In the genomic region with DNA sequence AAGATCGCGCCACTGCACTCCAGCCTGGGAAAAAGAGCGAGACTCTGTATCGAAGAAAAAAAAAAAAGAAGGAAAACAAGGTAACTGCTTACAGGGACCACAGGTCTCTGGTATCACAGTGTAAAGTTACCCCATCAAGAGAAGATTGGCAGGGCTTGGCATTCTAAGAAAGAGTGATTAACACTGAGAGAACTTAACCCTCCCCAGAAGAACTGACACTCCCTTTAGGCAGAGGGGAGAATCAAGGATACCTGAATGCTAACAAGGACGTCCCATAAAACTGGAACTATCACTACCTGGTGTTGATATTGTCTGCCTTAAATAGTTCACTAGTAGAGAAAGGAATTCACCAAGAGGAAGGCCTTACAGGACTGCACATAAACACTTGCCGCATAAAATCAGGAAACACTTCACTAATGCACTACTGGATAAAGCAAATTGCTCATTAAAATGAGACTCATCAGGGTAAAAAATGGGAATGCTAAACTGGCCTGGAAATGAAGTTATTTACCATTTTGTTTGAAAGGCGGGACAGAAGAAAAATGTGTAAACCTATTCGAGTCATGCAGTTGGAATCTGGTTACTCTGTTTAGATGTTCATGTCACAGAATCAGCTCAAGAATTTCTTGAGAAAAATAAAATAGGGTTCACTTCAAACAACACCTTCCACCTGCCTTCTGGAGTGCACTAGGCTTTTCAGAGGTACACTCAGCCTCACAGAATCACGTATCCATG, we compare ENCODE assay signal across 14 cellular contexts.
A peak's percentile ranks its signal among the peaks of the same experiment; 100 is the strongest.
DNase-seq lines count a peak whose midpoint lies in the region; ATAC-seq, FAIRE-seq and TF ChIP-seq lines count a peak whose summit lies in the region.
"Had no signal": no experiment of that assay in that cellular context is flagged by ENCODE, and none has a peak within 500 bp of the region (broad histone marks: within the 10 kb centered on the region; RNA-seq: fewer than 3 reads in every experiment).

No MANE protein-coding gene starts in this region.

- H2AFZ ChIP-seq in GM23248 (no peak overlapping the region), astrocyte (ENCODE audit: low read depth, low read length) (no peak overlapping the region)

- H3K4me2 ChIP-seq in GM23248 (ENCODE audit: unreplicated experiment) (no peak overlapping the region), astrocyte (ENCODE audit: low read length) (peak overlapping the region; percentile 39)

- H3K4me3 ChIP-seq in GM23248 (no peak overlapping the region), astrocyte (ENCODE audit: insufficient read depth, low read depth, low read length) (no peak overlapping the region), mucosa of rectum (ENCODE audit: low read length in 2 of 2) (peak overlapping the region; percentile 33 to 47), heart left ventricle (no peak overlapping the region)
- H3K4me3 ChIP-seq: coronary artery had no signal

- TF ChIP-seq CTCF in astrocyte (IDR thresholded peaks at IDR 0.05; ENCODE audit: insufficient read depth, low read depth, low read length) (no peak), heart left ventricle (IDR thresholded peaks at IDR 0.05) (no peak)

- H3K9me2 ChIP-seq in GM23248 (ENCODE audit: insufficient read depth) = no peaks in the 10 kb centered on the region

- H4K20me1 ChIP-seq in GM23248 (ENCODE audit: insufficient read depth) (no peaks in the 10 kb centered on the region; the same call in 1 of the 2 replicates), astrocyte (ENCODE audit: insufficient read depth, low read length) (peaks cover 52% of the 10 kb centered on the region)

- no peaks in the 10 kb centered on the region for H3K9me3 ChIP-seq in GM23248 (ENCODE audit: low read depth)
- no peaks in the 10 kb centered on the region for H3K9me3 ChIP-seq in astrocyte (ENCODE audit: insufficient read depth, low read depth, low read length)
- no peaks in the 10 kb centered on the region for H3K9me3 ChIP-seq in mucosa of rectum (ENCODE audit: control insufficient read depth in 2 of 2, low read length in 2 of 2)
- H3K9me3 ChIP-seq in heart left ventricle = no peaks in the 10 kb centered on the region

- H3K36me3 ChIP-seq in GM23248 (ENCODE audit: low read depth) (no peaks in the 10 kb centered on the region), astrocyte (ENCODE audit: insufficient read depth, low read length) (no peaks in the 10 kb centered on the region), mucosa of rectum (ENCODE audit: control insufficient read depth in 2 of 2, insufficient read depth in 2 of 2, low read length in 2 of 2) (no peaks in the 10 kb centered on the region), heart left ventricle (no peaks in the 10 kb centered on the region)

- peaks cover 30% of the 10 kb centered on the region for H3K4me1 Mint-ChIP-seq in astrocyte (ENCODE audit: low read depth, unreplicated experiment)

- WGBS in GM23248 (ENCODE audit: low coverage in 1 of 2, low lambda C conversion rate in 2 of 2, missing lambda C conversion rate in 2 of 2), 2 experiments = 90 to 93% methylated on average over 9 of the region's 9 CpGs
- WGBS in heart left ventricle, 4 donors = 86 to 93% (median 89%) methylated on average over 9 of the region's 9 CpGs

- H3K79me2 ChIP-seq in GM23248 (ENCODE audit: insufficient read depth) = peaks cover 50% of the 10 kb centered on the region
- H3K79me2 ChIP-seq in astrocyte (ENCODE audit: insufficient read depth, low read length) = peaks cover 79% of the 10 kb centered on the region

- no peak overlapping the region for H3K27ac ChIP-seq in GM23248
- H3K27ac ChIP-seq in astrocyte (ENCODE audit: low read depth, low read length) = peak overlapping the region; percentile 33
- H3K27ac ChIP-seq in mucosa of rectum (ENCODE audit: low read depth in 2 of 2, low read length in 2 of 2) = peak overlapping the region; percentile 59 to 80
- no peak overlapping the region for H3K27ac ChIP-seq in heart left ventricle
- H3K27ac ChIP-seq: coronary artery had no signal

- no peaks in the 10 kb centered on the region for H3K27me3 Mint-ChIP-seq in astrocyte (ENCODE audit: low read depth, unreplicated experiment)

- H3K36me3 Mint-ChIP-seq in astrocyte (ENCODE audit: low read depth, unreplicated experiment) = peaks cover 6% of the 10 kb centered on the region

- H3K9ac ChIP-seq in GM23248 (no peak overlapping the region), astrocyte (ENCODE audit: low read length) (no peak overlapping the region), mucosa of rectum (ENCODE audit: low read depth in 1 of 2, low read length in 2 of 2) (peak overlapping the region in 1 of 2 donors; percentile 22)

- DNase-seq in AG08396 (ENCODE audit: low spot score) (peak; percentile 24), GM23248 (peak; percentile 25), astrocyte (ENCODE audit: low read depth) (peak; percentile 62), heart left ventricle (no peak), dedifferentiated amniotic fluid mesenchymal stem cell (ENCODE audit: extremely low spot score) (no peak), urothelium cell line (ENCODE audit: low spot score) (no peak)
- DNase-seq: COR-L47, left cardiac atrium, NCI-H1105, NCI-H524 treated with DMSO at 0.1 percent for 48 hours, SHP77 treated with DMSO at 0.1 percent for 48 hours had no signal

- TF ChIP-seq POLR2A in heart left ventricle (IDR thresholded peaks at IDR 0.05) = no peak

- H3K4me3 Mint-ChIP-seq in astrocyte (ENCODE audit: unreplicated experiment) = no peak overlapping the region

- FAIRE-seq in astrocyte (lab: Jason Lieb, UNC) = no peak
- FAIRE-seq in urothelium cell line (lab: Jason Lieb, UNC) = no peak

- intact Hi-C loops in heart left ventricle (cut with DNase I) = loop anchor here in 1 of 10 donors (2.0 kb wide), 1 partner anchor 23 kb away; no protein-coding TSS in a partner anchor

- in situ Hi-C loops in GM23248 (cut with MboI) = no loop called here

- H3K27me3 ChIP-seq in GM23248 (replicated peaks; ENCODE audit: insufficient read depth) (no peaks in the 10 kb centered on the region), astrocyte (ENCODE audit: insufficient read depth, low read length) (no peaks in the 10 kb centered on the region), mucosa of rectum (ENCODE audit: control insufficient read depth in 2 of 2, insufficient read depth in 2 of 2, low read length in 2 of 2) (no peaks in the 10 kb centered on the region), heart left ventricle (no peaks in the 10 kb centered on the region)

- H3K4me1 ChIP-seq in GM23248 (ENCODE audit: insufficient read depth) (peaks cover 10% of the 10 kb centered on the region), astrocyte (ENCODE audit: insufficient read depth, low read length) (peaks cover 15% of the 10 kb centered on the region), mucosa of rectum (ENCODE audit: control insufficient read depth in 2 of 2, insufficient read depth in 2 of 2, low read length in 2 of 2) (peaks cover 3 to 17% of the 10 kb centered on the region in 2 donors), heart left ventricle (peaks cover 0 to 20% (median 4%) of the 10 kb centered on the region in 12 donors)

- no peaks in the 10 kb centered on the region for H3K9me3 Mint-ChIP-seq in astrocyte (ENCODE audit: unreplicated experiment)

- H3K27ac Mint-ChIP-seq in astrocyte (ENCODE audit: unreplicated experiment) = peak overlapping the region; percentile 70

- H3F3A ChIP-seq in GM23248 (ENCODE audit: insufficient read depth) = peaks cover 8% of the 10 kb centered on the region

- ATAC-seq in heart left ventricle (no peak), GM18867 (IDR thresholded peaks at IDR 0.05; ENCODE audit: unreplicated experiment) (no peak)

Comparison
In these comparisons a context has a peak if more than half of its experiments do, and no peak if none do; other contexts are left out.
1. DNase-seq: peak in AG08396 (single experiment), GM23248 (single experiment) and astrocyte (single experiment); none in heart left ventricle (0 of 5), dedifferentiated amniotic fluid mesenchymal stem cell (single experiment) and urothelium cell line (single experiment).
2. H3K27ac ChIP-seq: peak in astrocyte (single experiment) and mucosa of rectum (2 of 2); none in GM23248 (single experiment) and heart left ventricle (0 of 12).
3. H3K4me3 ChIP-seq: peak in mucosa of rectum (2 of 2); none in GM23248 (single experiment), astrocyte (single experiment) and heart left ventricle (0 of 12).